Comparison of ENCODE assay signal across 19 cellular contexts in genomic region chr3:193014961-193015360, GRCh38.
"Had no signal": no experiment of that assay in that cellular context is flagged by ENCODE, and none has a peak within 500 bp of the region (broad histone marks: within the 10 kb centered on the region; RNA-seq: fewer than 3 reads in every experiment).

No MANE protein-coding gene starts in this region.

- H3K9me3 ChIP-seq: body of pancreas, colonic mucosa, neutrophil, pancreas, upper lobe of right lung had no signal

- H3K36me3 ChIP-seq: colonic mucosa, neutrophil, pancreas, stomach, upper lobe of right lung had no signal

- H3K27ac ChIP-seq: body of pancreas, colonic mucosa, foreskin keratinocyte, neutrophil, pancreas, stomach, upper lobe of right lung had no signal

- H3K4me3 ChIP-seq: body of pancreas, colonic mucosa, lung, pancreas, smooth muscle cell, stomach, upper lobe of right lung had no signal

- H3K4me1 ChIP-seq: body of pancreas, colonic mucosa, foreskin keratinocyte, stomach, upper lobe of right lung had no signal

- ATAC-seq: activated CD8-positive, alpha-beta T cell treated with anti-CD3 and anti-CD28 coated beads, Interleukin-2, amount 10 ng/mL, durations not matched to agents 7 days and 5 days; body of pancreas; foreskin keratinocyte; left cardiac atrium; natural killer cell; pancreas; sciatic nerve; stimulated activated effector memory CD8-positive, alpha-beta T cell treated with anti-CD3 and anti-CD28 coated beads, Interleukin-12 subunit alpha, Interleukin-12 subunit beta, amount 100 ng/mL, for 72 hours; upper lobe of right lung had no signal

- DNase-seq: activated CD4-positive, alpha-beta T cell treated with anti-CD3 and anti-CD28 coated beads, Interleukin-2, amount 10 ng/mL, durations not matched to agents 24 days and 14 days; activated CD8-positive, alpha-beta T cell treated with anti-CD3 and anti-CD28 coated beads, Interleukin-2, amount 10 ng/mL, durations not matched to agents 7 days and 5 days; activated naive CD4-positive, alpha-beta T cell treated with anti-CD3 and anti-CD28 coated beads for 36 hours; activated T-cell treated with anti-CD3 and anti-CD28 coated beads, Interleukin-2, amount 50 U/mL, for 24 hours; body of pancreas; colonic mucosa; foreskin keratinocyte; hippocampal formation; left cardiac atrium; natural killer cell; pancreas; stimulated activated CD4-positive, alpha-beta T cell treated with anti-CD3 and anti-CD28 coated beads, Interleukin-4, amount 100 ng/mL, for 1 hour; stomach; upper lobe of right lung had no signal

- H3K4me2 ChIP-seq: smooth muscle cell had no signal

- H3K27me3 ChIP-seq: body of pancreas, colonic mucosa, foreskin keratinocyte, pancreas, stomach, upper lobe of right lung had no signal
